In genomic region chr5:17907094-17907493, GRCh38 we compare ENCODE assay signal across 14 cellular contexts.
DNase-seq lines count a peak whose midpoint lies in the region; ATAC-seq and TF ChIP-seq lines count a peak whose summit lies in the region.
"Had no signal": no experiment of that assay in that cellular context is flagged by ENCODE, and none has a peak within 500 bp of the region (broad histone marks: within the 10 kb centered on the region; RNA-seq: fewer than 3 reads in every experiment).

No MANE protein-coding gene starts in this region.

- no peak for TF ChIP-seq CTCF in brain microvascular endothelial cell (IDR thresholded peaks at IDR 0.05; ENCODE audit: low read depth, low read length, missing control alignments)

- ATAC-seq in GM18868 (IDR thresholded peaks at IDR 0.05; ENCODE audit: unreplicated experiment), result peak; percentile 85
- peak; percentile 74 for ATAC-seq in GM21717 (IDR thresholded peaks at IDR 0.05; ENCODE audit: unreplicated experiment)
- ATAC-seq in HG03159 (IDR thresholded peaks at IDR 0.05; ENCODE audit: unreplicated experiment), result peak; percentile 71
- ATAC-seq in HG03439 (IDR thresholded peaks at IDR 0.05; ENCODE audit: unreplicated experiment), result no peak
- ATAC-seq in left lobe of liver, result no peak
- no peak for ATAC-seq in HG03139 (IDR thresholded peaks at IDR 0.05; ENCODE audit: unreplicated experiment)
- ATAC-seq: WTC11 had no signal

- DNase-seq in brain microvascular endothelial cell (peak; percentile 36), left lobe of liver (ENCODE audit: low spot score) (no peak), cerebellum (ENCODE audit: low spot score) (no peak)
- DNase-seq: activated naive CD4-positive, alpha-beta T cell treated with anti-CD3 and anti-CD28 coated beads, Interleukin-2, amount 50 U/mL, for 16 hours; effector CD4-positive, alpha-beta T cell; naive B cell; NCI-H187 treated with DMSO at 0.1 percent for 48 hours; PC-9 had no signal

- H3K27ac ChIP-seq in brain microvascular endothelial cell, result no peak overlapping the region
- H3K27ac ChIP-seq: PC-9 had no signal

- H3K27me3 ChIP-seq in brain microvascular endothelial cell (replicated peaks), result no peaks in the 10 kb centered on the region

- H3K4me3 ChIP-seq in brain microvascular endothelial cell (ENCODE audit: low read depth, low read length), result no peak overlapping the region
- H3K4me3 ChIP-seq: PC-9 had no signal

- in situ Hi-C loops in brain microvascular endothelial cell (cut with HindIII; ENCODE audit: low pct_ligation_motif_present, low sequenced_read_pairs), result no loop called here

- H3K36me3 ChIP-seq in brain microvascular endothelial cell (replicated peaks), result no peaks in the 10 kb centered on the region

Comparison
In these comparisons a context has a peak if more than half of its experiments do, and no peak if none do; other contexts are left out.
1. ATAC-seq: peak in GM18868 (single experiment), GM21717 (single experiment) and HG03159 (single experiment); none in HG03439 (single experiment), left lobe of liver (single experiment) and HG03139 (single experiment).